In the genomic region with DNA sequence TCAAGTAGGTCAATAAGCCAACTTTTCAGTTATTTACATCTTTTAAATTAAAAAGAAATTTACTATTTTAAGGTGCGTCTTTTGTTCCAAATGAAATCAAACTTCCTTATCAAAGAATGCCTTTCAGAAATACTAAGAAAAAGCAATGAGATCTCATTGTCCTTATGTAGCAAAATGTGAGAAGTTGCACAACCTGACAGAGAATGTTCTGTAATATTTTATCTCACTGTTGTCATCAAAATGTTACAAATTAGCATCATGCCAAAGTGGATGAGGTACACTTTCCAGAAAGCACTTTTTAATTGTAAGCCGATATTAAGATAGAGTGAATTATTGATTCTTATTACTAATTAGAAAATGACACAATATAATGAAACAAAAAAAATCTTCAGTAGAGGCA, we compare ENCODE assay signal across 1 cellular context.
TF ChIP-seq lines count a peak whose summit lies in the region.

No MANE protein-coding gene starts in this region.

TF ChIP-seq in SK-N-SH, 30 proteins besides CTCF, POLR2A, EP300 and RAD21:
- TF ChIP-seq, protein P1, sequence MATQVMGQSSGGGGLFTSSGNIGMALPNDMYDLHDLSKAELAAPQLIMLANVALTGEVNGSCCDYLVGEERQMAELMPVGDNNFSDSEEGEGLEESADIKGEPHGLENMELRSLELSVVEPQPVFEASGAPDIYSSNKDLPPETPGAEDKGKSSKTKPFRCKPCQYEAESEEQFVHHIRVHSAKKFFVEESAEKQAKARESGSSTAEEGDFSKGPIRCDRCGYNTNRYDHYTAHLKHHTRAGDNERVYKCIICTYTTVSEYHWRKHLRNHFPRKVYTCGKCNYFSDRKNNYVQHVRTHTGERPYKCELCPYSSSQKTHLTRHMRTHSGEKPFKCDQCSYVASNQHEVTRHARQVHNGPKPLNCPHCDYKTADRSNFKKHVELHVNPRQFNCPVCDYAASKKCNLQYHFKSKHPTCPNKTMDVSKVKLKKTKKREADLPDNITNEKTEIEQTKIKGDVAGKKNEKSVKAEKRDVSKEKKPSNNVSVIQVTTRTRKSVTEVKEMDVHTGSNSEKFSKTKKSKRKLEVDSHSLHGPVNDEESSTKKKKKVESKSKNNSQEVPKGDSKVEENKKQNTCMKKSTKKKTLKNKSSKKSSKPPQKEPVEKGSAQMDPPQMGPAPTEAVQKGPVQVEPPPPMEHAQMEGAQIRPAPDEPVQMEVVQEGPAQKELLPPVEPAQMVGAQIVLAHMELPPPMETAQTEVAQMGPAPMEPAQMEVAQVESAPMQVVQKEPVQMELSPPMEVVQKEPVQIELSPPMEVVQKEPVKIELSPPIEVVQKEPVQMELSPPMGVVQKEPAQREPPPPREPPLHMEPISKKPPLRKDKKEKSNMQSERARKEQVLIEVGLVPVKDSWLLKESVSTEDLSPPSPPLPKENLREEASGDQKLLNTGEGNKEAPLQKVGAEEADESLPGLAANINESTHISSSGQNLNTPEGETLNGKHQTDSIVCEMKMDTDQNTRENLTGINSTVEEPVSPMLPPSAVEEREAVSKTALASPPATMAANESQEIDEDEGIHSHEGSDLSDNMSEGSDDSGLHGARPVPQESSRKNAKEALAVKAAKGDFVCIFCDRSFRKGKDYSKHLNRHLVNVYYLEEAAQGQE (IDR thresholded peaks at IDR 0.05; ENCODE audit: low read depth, low read length) = no peak
- TF ChIP-seq JUND (IDR thresholded peaks at IDR 0.05) (no peak), ELF1 (IDR thresholded peaks at IDR 0.05) (no peak), SMC3 (IDR thresholded peaks at IDR 0.05; ENCODE audit: low read depth, low read length) (no peak), TEAD4 (IDR thresholded peaks at IDR 0.05; ENCODE audit: borderline replicate concordance, insufficient read depth) (no peak), GABPA (IDR thresholded peaks at IDR 0.05; ENCODE audit: low read depth) (no peak), EZH2phosphoT487 (IDR thresholded peaks at IDR 0.05; ENCODE audit: borderline replicate concordance, low read depth) (no peak), RFX5 (IDR thresholded peaks at IDR 0.05; ENCODE audit: low read length) (no peak), TAF1 (IDR thresholded peaks at IDR 0.05; ENCODE audit: borderline replicate concordance, low read depth, low read length) (no peak)
- TF ChIP-seq, protein P2, sequence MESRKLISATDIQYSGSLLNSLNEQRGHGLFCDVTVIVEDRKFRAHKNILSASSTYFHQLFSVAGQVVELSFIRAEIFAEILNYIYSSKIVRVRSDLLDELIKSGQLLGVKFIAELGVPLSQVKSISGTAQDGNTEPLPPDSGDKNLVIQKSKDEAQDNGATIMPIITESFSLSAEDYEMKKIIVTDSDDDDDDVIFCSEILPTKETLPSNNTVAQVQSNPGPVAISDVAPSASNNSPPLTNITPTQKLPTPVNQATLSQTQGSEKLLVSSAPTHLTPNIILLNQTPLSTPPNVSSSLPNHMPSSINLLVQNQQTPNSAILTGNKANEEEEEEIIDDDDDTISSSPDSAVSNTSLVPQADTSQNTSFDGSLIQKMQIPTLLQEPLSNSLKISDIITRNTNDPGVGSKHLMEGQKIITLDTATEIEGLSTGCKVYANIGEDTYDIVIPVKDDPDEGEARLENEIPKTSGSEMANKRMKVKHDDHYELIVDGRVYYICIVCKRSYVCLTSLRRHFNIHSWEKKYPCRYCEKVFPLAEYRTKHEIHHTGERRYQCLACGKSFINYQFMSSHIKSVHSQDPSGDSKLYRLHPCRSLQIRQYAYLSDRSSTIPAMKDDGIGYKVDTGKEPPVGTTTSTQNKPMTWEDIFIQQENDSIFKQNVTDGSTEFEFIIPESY (IDR thresholded peaks at IDR 0.05; ENCODE audit: borderline replicate concordance, low read depth) = no peak
